39 cellular contexts compared by ENCODE assay signal in genomic region chr10:8304861-8305260, GRCh38.
"Had no signal": no experiment of that assay in that cellular context is flagged by ENCODE, and none has a peak within 500 bp of the region (broad histone marks: within the 10 kb centered on the region; RNA-seq: fewer than 3 reads in every experiment).

No MANE protein-coding gene starts in this region.

- DNase-seq: activated effector memory CD4-positive, alpha-beta T cell treated with anti-CD3 and anti-CD28 coated beads, Interleukin-2, amount 50 U/mL, for 16 hours; activated effector memory CD4-positive, alpha-beta T cell treated with Interleukin-2 at 50 U/mL for 16 hours; activated gamma-delta T cell; activated gamma-delta T cell treated with Interleukin-2 at 50 U/mL for 16 hours; activated naive CD4-positive, alpha-beta T cell; activated naive CD4-positive, alpha-beta T cell treated with anti-CD3 and anti-CD28 coated beads for 36 hours; activated naive CD4-positive, alpha-beta T cell treated with anti-CD3 and anti-CD28 coated beads, Interleukin-2, amount 10 ng/mL, durations not matched to agents 7 days and 5 days; activated naive CD4-positive, alpha-beta T cell treated with anti-CD3 and anti-CD28 coated beads, Interleukin-2, amount 50 U/mL, for 16 hours; activated naive CD4-positive, alpha-beta T cell treated with Interleukin-2 at 50 U/mL for 16 hours; activated naive CD8-positive, alpha-beta T cell treated with anti-CD3 and anti-CD28 coated beads for 36 hours; activated naive CD8-positive, alpha-beta T cell treated with anti-CD3 and anti-CD28 coated beads, Interleukin-2, amount 10 ng/mL, durations not matched to agents 7 days and 5 days; activated naive CD8-positive, alpha-beta T cell treated with anti-CD3 and anti-CD28 coated beads, Interleukin-2, amount 50 U/mL, for 24 hours; activated T-cell treated with anti-CD3 and anti-CD28 coated beads for 4 hours; activated T-cell treated with anti-CD3 and anti-CD28 coated beads, Interleukin-2, amount 50 U/mL, for 1 hour; activated T-cell treated with anti-CD3 and anti-CD28 coated beads, Interleukin-2, amount 50 U/mL, for 24 hours; activated T-cell treated with anti-CD3 and anti-CD28 coated beads, Interleukin-2, amount 50 U/mL, for 4 hours; activated T-cell treated with anti-CD3 and anti-CD28 coated beads, Interleukin-2, amount 50 U/mL, for 48 hours; activated T-cell treated with anti-CD3 and anti-CD28 coated beads, Interleukin-2, amount 50 U/mL, for 72 hours; adrenal gland; amniotic stem cell; amygdala; anterior cingulate cortex; aorta; body of pancreas; brain microvascular endothelial cell; caudate nucleus; central memory CD4-positive, alpha-beta T cell; cerebellar nuclear complex had no signal

- H3K4me1 Mint-ChIP-seq: activated naive CD4-positive, alpha-beta T cell treated with anti-CD3 and anti-CD28 coated beads, Interleukin-2, amount 50 U/mL, for 24 hours; activated naive CD8-positive, alpha-beta T cell treated with anti-CD3 and anti-CD28 coated beads for 36 hours; central memory CD8-positive, alpha-beta T cell had no signal

- H3K36me3 Mint-ChIP-seq: activated naive CD4-positive, alpha-beta T cell treated with anti-CD3 and anti-CD28 coated beads, Interleukin-2, amount 10 ng/mL, durations not matched to agents 7 days and 5 days; activated naive CD4-positive, alpha-beta T cell treated with anti-CD3 and anti-CD28 coated beads, Interleukin-2, amount 50 U/mL, for 24 hours; activated naive CD4-positive, alpha-beta T cell treated with anti-CD3 and anti-CD28 coated beads, Interleukin-2, amount 50 U/mL, for 72 hours; activated naive CD8-positive, alpha-beta T cell; activated naive CD8-positive, alpha-beta T cell treated with anti-CD3 and anti-CD28 coated beads for 36 hours; brain had no signal

- H3K27me3 Mint-ChIP-seq: activated naive CD4-positive, alpha-beta T cell treated with anti-CD3 and anti-CD28 coated beads, Interleukin-2, amount 50 U/mL, for 24 hours; activated naive CD8-positive, alpha-beta T cell; activated naive CD8-positive, alpha-beta T cell treated with anti-CD3 and anti-CD28 coated beads for 36 hours; activated T-cell treated with anti-CD3 and anti-CD28 coated beads, Interleukin-2, amount 50 U/mL, for 24 hours; activated T-helper 17 cell treated with anti-CD3 and anti-CD28 coated beads, Interleukin-2, amount 50 U/mL, for 72 hours had no signal

- H3K27me3 ChIP-seq: adrenal gland, ascending aorta, body of pancreas, brain microvascular endothelial cell, breast epithelium had no signal

- H3K27ac ChIP-seq: adrenal gland, ascending aorta, body of pancreas, brain microvascular endothelial cell, breast epithelium, cardiac muscle cell had no signal

- H3K4me3 Mint-ChIP-seq: activated naive CD4-positive, alpha-beta T cell treated with anti-CD3 and anti-CD28 coated beads for 36 hours; activated naive CD4-positive, alpha-beta T cell treated with anti-CD3 and anti-CD28 coated beads, Interleukin-2, amount 10 ng/mL, durations not matched to agents 7 days and 5 days; activated naive CD4-positive, alpha-beta T cell treated with anti-CD3 and anti-CD28 coated beads, Interleukin-2, amount 50 U/mL, for 24 hours; activated naive CD8-positive, alpha-beta T cell; activated naive CD8-positive, alpha-beta T cell treated with anti-CD3 and anti-CD28 coated beads for 36 hours; activated naive CD8-positive, alpha-beta T cell treated with anti-CD3 and anti-CD28 coated beads, Interleukin-2, amount 10 ng/mL, durations not matched to agents 7 days and 5 days; activated naive CD8-positive, alpha-beta T cell treated with anti-CD3 and anti-CD28 coated beads, Interleukin-2, amount 50 U/mL, for 24 hours; activated T-cell treated with anti-CD3 and anti-CD28 coated beads, Interleukin-2, amount 50 U/mL, for 24 hours; activated T-cell treated with anti-CD3 and anti-CD28 coated beads, Interleukin-2, amount 50 U/mL, for 4 hours; activated T-cell treated with anti-CD3 and anti-CD28 coated beads, Interleukin-2, amount 50 U/mL, for 72 hours; activated T-helper 1 cell treated with anti-CD3 and anti-CD28 coated beads, Interleukin-12 subunit alpha, Interleukin-12 subunit beta, Interleukin-2, Interleukin-4 antibody, amounts not matched to agents 30 ng/mL and 10 ng/mL and 1 ng/mL, durations not matched to agents 14 hours and 24 hours and 36 hours; activated T-helper 17 cell treated with anti-CD3 and anti-CD28 coated beads, Interleukin-2, amount 50 U/mL, for 72 hours; brain; central memory CD8-positive, alpha-beta T cell had no signal

- H3K4me3 ChIP-seq: adrenal gland, ascending aorta, body of pancreas, breast epithelium, cardiac muscle cell had no signal

- H3K4me1 ChIP-seq: adrenal gland, ascending aorta, body of pancreas, breast epithelium had no signal

- H3K27ac Mint-ChIP-seq: activated naive CD4-positive, alpha-beta T cell treated with anti-CD3 and anti-CD28 coated beads for 36 hours; activated naive CD4-positive, alpha-beta T cell treated with anti-CD3 and anti-CD28 coated beads, Interleukin-2, amount 10 ng/mL, durations not matched to agents 7 days and 5 days; activated naive CD4-positive, alpha-beta T cell treated with anti-CD3 and anti-CD28 coated beads, Interleukin-2, amount 50 U/mL, for 24 hours; activated naive CD4-positive, alpha-beta T cell treated with anti-CD3 and anti-CD28 coated beads, Interleukin-2, amount 50 U/mL, for 72 hours; activated naive CD8-positive, alpha-beta T cell; activated naive CD8-positive, alpha-beta T cell treated with anti-CD3 and anti-CD28 coated beads for 36 hours; activated naive CD8-positive, alpha-beta T cell treated with anti-CD3 and anti-CD28 coated beads, Interleukin-2, amount 10 ng/mL, durations not matched to agents 7 days and 5 days; activated naive CD8-positive, alpha-beta T cell treated with anti-CD3 and anti-CD28 coated beads, Interleukin-2, amount 50 U/mL, for 24 hours; activated T-cell treated with anti-CD3 and anti-CD28 coated beads, Interleukin-2, amount 50 U/mL, for 24 hours; activated T-cell treated with anti-CD3 and anti-CD28 coated beads, Interleukin-2, amount 50 U/mL, for 72 hours; activated T-helper 1 cell treated with anti-CD3 and anti-CD28 coated beads, Interleukin-12 subunit alpha, Interleukin-12 subunit beta, Interleukin-2, Interleukin-4 antibody, amounts not matched to agents 30 ng/mL and 10 ng/mL and 1 ng/mL, durations not matched to agents 14 hours and 24 hours and 36 hours; activated T-helper 17 cell treated with anti-CD3 and anti-CD28 coated beads, Interleukin-2, amount 50 U/mL, for 72 hours; activated T-helper 2 cell treated with anti-CD3 and anti-CD28 coated beads, Interferon-gamma antibody, Interleukin-2, Interleukin-4, amounts not matched to agents 10 μg/mL and 5 μg/mL and 100 μg/mL, durations not matched to agents 14 hours and 24 hours and 36 hours; brain had no signal

- H3K9me3 ChIP-seq: adrenal gland, ascending aorta, body of pancreas, breast epithelium had no signal

- H3K9me3 Mint-ChIP-seq: activated naive CD4-positive, alpha-beta T cell treated with anti-CD3 and anti-CD28 coated beads for 36 hours; activated naive CD4-positive, alpha-beta T cell treated with anti-CD3 and anti-CD28 coated beads, Interleukin-2, amount 10 ng/mL, durations not matched to agents 7 days and 5 days; activated naive CD4-positive, alpha-beta T cell treated with anti-CD3 and anti-CD28 coated beads, Interleukin-2, amount 50 U/mL, for 24 hours; activated naive CD8-positive, alpha-beta T cell treated with anti-CD3 and anti-CD28 coated beads for 36 hours; activated naive CD8-positive, alpha-beta T cell treated with anti-CD3 and anti-CD28 coated beads, Interleukin-2, amount 10 ng/mL, durations not matched to agents 7 days and 5 days; activated naive CD8-positive, alpha-beta T cell treated with anti-CD3 and anti-CD28 coated beads, Interleukin-2, amount 50 U/mL, for 24 hours; activated T-cell treated with anti-CD3 and anti-CD28 coated beads, Interleukin-2, amount 50 U/mL, for 24 hours; activated T-cell treated with anti-CD3 and anti-CD28 coated beads, Interleukin-2, amount 50 U/mL, for 4 hours; activated T-helper 1 cell treated with anti-CD3 and anti-CD28 coated beads, Interleukin-12 subunit alpha, Interleukin-12 subunit beta, Interleukin-2, Interleukin-4 antibody, amounts not matched to agents 30 ng/mL and 10 ng/mL and 1 ng/mL, durations not matched to agents 14 hours and 24 hours and 36 hours; activated T-helper 17 cell treated with anti-CD3 and anti-CD28 coated beads, Interleukin-2, amount 50 U/mL, for 72 hours; activated T-helper 2 cell treated with anti-CD3 and anti-CD28 coated beads, Interferon-gamma antibody, Interleukin-2, Interleukin-4, amounts not matched to agents 10 μg/mL and 5 μg/mL and 100 μg/mL, durations not matched to agents 14 hours and 24 hours and 36 hours; central memory CD8-positive, alpha-beta T cell had no signal

- H3K36me3 ChIP-seq: adrenal gland, ascending aorta, brain microvascular endothelial cell, breast epithelium, cardiac muscle cell had no signal

- ATAC-seq: activated naive CD4-positive, alpha-beta T cell treated with anti-CD3 and anti-CD28 coated beads, Interleukin-2, amount 50 U/mL, for 72 hours; activated naive CD8-positive, alpha-beta T cell treated with anti-CD3 and anti-CD28 coated beads, Interleukin-2, amount 50 U/mL, for 24 hours; activated T-cell treated with anti-CD3 and anti-CD28 coated beads, Interleukin-2, amount 50 U/mL, for 4 hours; activated T-cell treated with anti-CD3 and anti-CD28 coated beads, Interleukin-2, amount 50 U/mL, for 72 hours; activated T-helper 17 cell treated with anti-CD3 and anti-CD28 coated beads, Interleukin-2, amount 50 U/mL, for 72 hours; body of pancreas had no signal
